ENCODE assay signal across 8 cellular contexts in the genomic region with DNA sequence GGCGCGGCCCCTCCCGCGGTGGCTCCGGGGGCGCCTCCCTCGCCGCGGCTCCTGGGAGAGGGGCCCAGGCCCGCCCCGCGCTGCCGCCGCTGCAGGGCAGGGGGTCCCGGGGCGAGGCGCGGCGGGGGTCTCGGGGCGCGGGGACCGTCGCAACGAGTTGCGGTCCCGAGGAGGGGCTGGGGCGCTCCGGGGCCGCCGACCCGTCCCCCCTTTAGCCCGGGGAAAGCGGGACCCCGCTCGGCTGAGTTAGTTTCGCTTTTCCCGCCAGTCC. TPM values are rescaled to one million over a fixed set of nuclear protein-coding genes. Genes with fewer than 3 reads are reported as not detected.
DNase-seq lines count a peak whose midpoint lies in the region; ATAC-seq, FAIRE-seq and TF ChIP-seq lines count a peak whose summit lies in the region.
"Had no signal": no experiment of that assay in that cellular context is flagged by ENCODE, and none has a peak within 500 bp of the region (broad histone marks: within the 10 kb centered on the region; RNA-seq: fewer than 3 reads in every experiment).

No MANE protein-coding gene starts in this region.

- POLR2A ChIA-PET in K562 (lab: Yijun Ruan, JAX), result no interaction called here

- intact Hi-C loops in K562 (cut with micrococcal nuclease) (no loop called here), lower leg skin (cut with DNase I; ENCODE audit: low total_unique reads) (no loop called here), transverse colon (cut with DNase I; ENCODE audit: low total_unique reads) (loop anchor here (5.0 to 10.0 kb wide), 2 partner anchors 82 to 159 kb away; no protein-coding TSS in a partner anchor)

- no TSS peak for BruUV-seq in K562 (replicated peaks; lab: Mats Ljungman, UMichigan)

- no peak for TF ChIP-seq RAD21 in K562 (CRISPR knock-in tag; conservative IDR thresholded peaks at IDR 0.05 in 1 of 2, IDR thresholded peaks at IDR 0.05 in 1 of 2)

- in situ Hi-C loops in K562 (cut with MboI) (no loop called here), transverse colon (cut with MboI; ENCODE audit: low pct_ligation_motif_present in 1 of 4, low pct_unique_long_range_greater_than_20kb in 1 of 4, low sequenced_read_pairs in 3 of 4) (loop anchor here in 1 of 4 donors (25.0 kb wide), 1 partner anchor 169 kb away; no protein-coding TSS in a partner anchor)

- H3K9me1 ChIP-seq in K562 (ENCODE audit: control insufficient read depth, insufficient read depth, low read length), result no peaks in the 10 kb centered on the region

- CTCF ChIA-PET in K562 (lab: Yijun Ruan, JAX; ENCODE audit: low intra/inter-chr PET ratio), result interaction anchor here (0.6 to 6.2 kb wide), 2 partner anchors 197 to 1014 kb away, joined by 10 to 57 read pairs; no protein-coding TSS in a partner anchor

- H3K79me2 ChIP-seq in K562 (ENCODE audit: control insufficient read depth, insufficient read depth, low read length), result no peaks in the 10 kb centered on the region

- H3K4me2 ChIP-seq in K562 (ENCODE audit: insufficient read depth, low read length), result peak overlapping the region; percentile 3; the same call in 1 of the 2 replicates

- TF ChIP-seq POLR2A in K562 (conservative IDR thresholded peaks at IDR 0.05) (no peak), lower leg skin (IDR thresholded peaks at IDR 0.05) (no peak), transverse colon (IDR thresholded peaks at IDR 0.05) (no peak)

- H3K27me3 ChIP-seq in K562 (ENCODE audit: control insufficient read depth in 2 of 2, insufficient read depth in 2 of 2, low read length in 2 of 2) (peaks cover 26 to 52% of the 10 kb centered on the region in 2 experiments), transverse colon (no peaks in the 10 kb centered on the region)

- TF ChIP-seq CTCF in K562 (IDR thresholded peaks at IDR 0.05 in 2 of 3, conservative IDR thresholded peaks at IDR 0.05 in 1 of 3; ENCODE audit: insufficient read depth in 2 of 3, low read depth in 1 of 3, low read length in 3 of 3) (no peak), lower leg skin (IDR thresholded peaks at IDR 0.05) (no peak), transverse colon (IDR thresholded peaks at IDR 0.05) (no peak)

- peaks cover 4% of the 10 kb centered on the region; the same call in 1 of the 2 replicates for H3K9me3 ChIP-seq in K562 (replicated peaks; ENCODE audit: control insufficient read depth, insufficient read depth, low read depth, low read length)
- peaks cover 7% of the 10 kb centered on the region in 2 donors for H3K9me3 ChIP-seq in transverse colon

- H3K36me3 ChIP-seq in K562 (ENCODE audit: control insufficient read depth, insufficient read depth, low read length), result no peaks in the 10 kb centered on the region
- H3K36me3 ChIP-seq in transverse colon, result no peaks in the 10 kb centered on the region

- H3K4me3 ChIP-seq in K562 (peak overlapping the region; percentile 34), lower leg skin (ENCODE audit: low read depth, poor library complexity, severe bottlenecking) (peak overlapping the region; percentile 71), transverse colon (peak overlapping the region; percentile 56 to 99 (median 82))

- WGBS in K562 (ENCODE audit: insufficient coverage, low coverage, missing lambda C conversion rate), result 0% methylated on average over 2 of the region's 38 CpGs
- WGBS in lower leg skin, 2 donors, result no CpG with 5 or more reads among the region's 38 CpGs
- WGBS in transverse colon (ENCODE audit: low coverage in 1 of 2), 2 donors, result 0% methylated on average over 3 of the region's 38 CpGs; no CpG with 5 or more reads in 1 of the 2 donors

- H4K20me1 ChIP-seq in K562 (replicated peaks; ENCODE audit: control insufficient read depth, insufficient read depth, low read length), result 0 out of 2 replicates have a peak, but pooled peaks cover 12% of the 10 kb centered on the region

- H3K4me1 ChIP-seq in K562 (replicated peaks in 1 of 2; ENCODE audit: control insufficient read depth in 2 of 2, insufficient read depth in 2 of 2, low read length in 2 of 2) (peaks cover 3 to 20% of the 10 kb centered on the region in 2 experiments; a peak in 3 of 5 replicates), transverse colon (peaks cover 20 to 44% (median 30%) of the 10 kb centered on the region in 4 donors)

- ATAC-seq in HG02885 (IDR thresholded peaks at IDR 0.05; ENCODE audit: poor library complexity, unreplicated experiment), result peak; percentile 14
- no peak for ATAC-seq in K562

- H2AFZ ChIP-seq in K562 (ENCODE audit: low read depth, low read length), result no peak overlapping the region

- TF ChIP-seq EP300 in K562 (IDR thresholded peaks at IDR 0.05; ENCODE audit: low read length) (no peak), transverse colon (IDR thresholded peaks at IDR 0.05; ENCODE audit: low read depth) (no peak)

- H3K27ac ChIP-seq in K562 (ENCODE audit: extremely low read depth, low read depth, low read length) (no peak overlapping the region), transverse colon (peak overlapping the region; percentile 94 to 96 (median 96))

- peak overlapping the region in 1 of 2 experiments; percentile 81; a peak in 1 of 4 replicates for H3K9ac ChIP-seq in K562 (ENCODE audit: insufficient read depth in 1 of 2, low read depth in 2 of 2, low read length in 2 of 2)

- DNase-seq in K562 (ENCODE audit: extremely low read depth in 1 of 4, low spot score in 3 of 4), result no peak
- DNase-seq in lower leg skin (ENCODE audit: low spot score in 2 of 2), result no peak
- no peak for DNase-seq in transverse colon
- DNase-seq in NCI-H2196 (lab: John Stamatoyannopoulos, UW; ENCODE audit: unreplicated experiment), result no peak
- no peak for DNase-seq in germinal center (ENCODE audit: low spot score)
- no peak for DNase-seq in glomerular visceral epithelial cell (ENCODE audit: extremely low spot score)

- no peak for FAIRE-seq in K562 (lab: Jason Lieb, UNC)
- FAIRE-seq: RCC 7860 had no signal

TF ChIP-seq in K562, 482 proteins besides CTCF, POLR2A, EP300 and RAD21 (continues in another document):
- TF ChIP-seq PTRF (tag; IDR thresholded peaks at IDR 0.05), result no peak
- TF ChIP-seq YY1 (IDR thresholded peaks at IDR 0.05; ENCODE audit: borderline replicate concordance in 1 of 3, control insufficient read depth in 1 of 3, extremely low read depth in 1 of 3, insufficient read depth in 3 of 3, insufficient read length in 1 of 3, insufficient replicate concordance in 2 of 3, low read depth in 1 of 3, low read length in 2 of 3), result no peak
- TF ChIP-seq GABPA (tag; conservative IDR thresholded peaks at IDR 0.05; ENCODE audit: low read depth), result no peak
- no peak for TF ChIP-seq ZNF124 (CRISPR knock-in tag; IDR thresholded peaks at IDR 0.05)
- TF ChIP-seq NBN (IDR thresholded peaks at IDR 0.05; ENCODE audit: low read depth), result no peak
- TF ChIP-seq, protein P1, sequence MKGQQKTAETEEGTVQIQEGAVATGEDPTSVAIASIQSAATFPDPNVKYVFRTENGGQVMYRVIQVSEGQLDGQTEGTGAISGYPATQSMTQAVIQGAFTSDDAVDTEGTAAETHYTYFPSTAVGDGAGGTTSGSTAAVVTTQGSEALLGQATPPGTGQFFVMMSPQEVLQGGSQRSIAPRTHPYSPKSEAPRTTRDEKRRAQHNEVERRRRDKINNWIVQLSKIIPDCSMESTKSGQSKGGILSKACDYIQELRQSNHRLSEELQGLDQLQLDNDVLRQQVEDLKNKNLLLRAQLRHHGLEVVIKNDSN (CRISPR knock-in tag; IDR thresholded peaks at IDR 0.05), result no peak

RNA-seq across cellular contexts. Expression of a gene that starts 0.5 kb away (rescaled TPM):
- total RNA-seq in K562 (2011; cell fraction: chromatin; rRNA removed; ENCODE audit: low replicate concordance), result not detected in 2 replicates
- total RNA-seq in K562 (2011; cell fraction: nucleolus; rRNA removed), result 0.33 TPM in 1 of 2 replicates, not detected in the other
- total RNA-seq in K562 (2011; cell fraction: nucleoplasm; rRNA removed), result not detected in 2 replicates
- total RNA-seq in K562 (2014; rRNA removed), result 0.08 TPM in 1 of 2 replicates, not detected in the other
- not detected in 2 replicates for total RNA-seq in K562 (2014; rRNA removed; fragmentation: Illumina TruSeq; extraction: Trizol)
- total RNA-seq in K562 (2015; rRNA removed; fragmentation: Illumina TruSeq; extraction: Trizol), result 0.08 TPM in 1 of 2 replicates, not detected in the other
- 0.22 and 0.35 TPM in 2 replicates for total RNA-seq in K562 (2021)
- polyA plus RNA-seq in K562 (2011; rRNA removed), result 0.09 and 0.14 TPM in 2 replicates
- 0.04 and 0.15 TPM in 2 replicates for polyA plus RNA-seq in K562 (2011; cell fraction: cytosol; rRNA removed)
- 0.17 TPM in 1 of 2 replicates, not detected in the other for polyA plus RNA-seq in K562 (2011; cell fraction: nucleus; rRNA removed)
- polyA plus RNA-seq in K562 (2012), result 0.09 and 0.10 TPM in 2 replicates
- 0.22 TPM in 1 of 2 replicates, not detected in the other for polyA plus RNA-seq in K562 (2014; fragmentation: Illumina TruSeq; extraction: Trizol)
- polyA plus RNA-seq in K562 (2014; fragmentation: Nextera tagmentation; extraction: Ambion mirVana), result under 1 TPM in 1 of 2 experiments, not detected in 1; 0.06 TPM
- polyA plus RNA-seq in K562 (2014; rRNA removed), result 0.65 TPM in 1 of 2 replicates, not detected in the other
- polyA minus RNA-seq in K562 (2011; rRNA and poly(A)+ RNA removed), result 0.12 TPM in 1 of 2 replicates, not detected in the other
- polyA minus RNA-seq in K562 (2011; cell fraction: cytosol; rRNA and poly(A)+ RNA removed), result 0.55 TPM in 1 of 2 replicates, not detected in the other
- 0.11 TPM in 1 of 2 replicates, not detected in the other for polyA minus RNA-seq in K562 (2011; cell fraction: nucleus; rRNA and poly(A)+ RNA removed)
- 10 to 100 TPM; 25.3 to 75.5 (median 45.3) TPM for total RNA-seq in lower leg skin
- 10 to 100 TPM; 40.0 to 82.1 (median 52.6) TPM for total RNA-seq in transverse colon

RNA-seq across cellular contexts. Expression of a gene that starts 58.6 kb away (rescaled TPM):
- total RNA-seq in K562 (2011; cell fraction: chromatin; rRNA removed; ENCODE audit: low replicate concordance), result 1.6 and 4.4 TPM in 2 replicates
- total RNA-seq in K562 (2011; cell fraction: nucleolus; rRNA removed), result 3.2 and 3.8 TPM in 2 replicates
- 3.3 and 3.5 TPM in 2 replicates for total RNA-seq in K562 (2011; cell fraction: nucleoplasm; rRNA removed)
- total RNA-seq in K562 (2014; rRNA removed) (1.0 and 1.5 TPM in 2 replicates), K562 (2014; rRNA removed; fragmentation: Illumina TruSeq; extraction: Trizol) (0.84 and 1.2 TPM in 2 replicates), K562 (2015; rRNA removed; fragmentation: Illumina TruSeq; extraction: Trizol) (1.5 and 1.7 TPM in 2 replicates), K562 (2021) (1.8 and 2.5 TPM in 2 replicates), lower leg skin (10 to 100 TPM; 65.5 to 98.7 (median 87.8) TPM), transverse colon (10 to 100 TPM; 24.1 to 49.4 (median 26.7) TPM)
- polyA plus RNA-seq in K562 (2011; rRNA removed) (0.82 and 1.9 TPM in 2 replicates), K562 (2014; fragmentation: Illumina TruSeq; extraction: Trizol) (0.95 and 1.1 TPM in 2 replicates), K562 (2014; fragmentation: Nextera tagmentation; extraction: Ambion mirVana) (under 1 TPM; 0.04 to 0.08 TPM), K562 (2014; rRNA removed) (1.1 and 1.2 TPM in 2 replicates)
- polyA plus RNA-seq in K562 (2011; cell fraction: cytosol; rRNA removed), result 1.4 and 1.8 TPM in 2 replicates
- polyA plus RNA-seq in K562 (2011; cell fraction: nucleus; rRNA removed), result 1.7 and 1.8 TPM in 2 replicates
- 1.5 and 6.3 TPM in 2 replicates for polyA plus RNA-seq in K562 (2012)
- 0.95 and 1.0 TPM in 2 replicates for polyA minus RNA-seq in K562 (2011; rRNA and poly(A)+ RNA removed)
- polyA minus RNA-seq in K562 (2011; cell fraction: cytosol; rRNA and poly(A)+ RNA removed), result 1.7 and 2.8 TPM in 2 replicates
- polyA minus RNA-seq in K562 (2011; cell fraction: nucleus; rRNA and poly(A)+ RNA removed), result 0.81 and 1.00 TPM in 2 replicates

Comparison
In these comparisons a context has a peak if more than half of its experiments do, and no peak if none do; other contexts are left out.
1. RNA of a gene that starts 0.5 kb away (total RNA-seq): 40.0 to 82.1 TPM in transverse colon and 25.3 to 75.5 TPM in lower leg skin; 0.08 to 0.35 TPM in K562; every median in the first group is over 10 times any median in the second.
2. RNA of a gene that starts 58.6 kb away (total RNA-seq): 65.5 to 98.7 TPM in lower leg skin and 24.1 to 49.4 TPM in transverse colon; 0.84 to 4.4 TPM in K562; every median in the first group is over 4 times any median in the second.
3. Peak in every context shown above with its lines, with median percentiles within 50 percentile points of each other: H3K4me3 ChIP-seq.